In the genomic region with DNA sequence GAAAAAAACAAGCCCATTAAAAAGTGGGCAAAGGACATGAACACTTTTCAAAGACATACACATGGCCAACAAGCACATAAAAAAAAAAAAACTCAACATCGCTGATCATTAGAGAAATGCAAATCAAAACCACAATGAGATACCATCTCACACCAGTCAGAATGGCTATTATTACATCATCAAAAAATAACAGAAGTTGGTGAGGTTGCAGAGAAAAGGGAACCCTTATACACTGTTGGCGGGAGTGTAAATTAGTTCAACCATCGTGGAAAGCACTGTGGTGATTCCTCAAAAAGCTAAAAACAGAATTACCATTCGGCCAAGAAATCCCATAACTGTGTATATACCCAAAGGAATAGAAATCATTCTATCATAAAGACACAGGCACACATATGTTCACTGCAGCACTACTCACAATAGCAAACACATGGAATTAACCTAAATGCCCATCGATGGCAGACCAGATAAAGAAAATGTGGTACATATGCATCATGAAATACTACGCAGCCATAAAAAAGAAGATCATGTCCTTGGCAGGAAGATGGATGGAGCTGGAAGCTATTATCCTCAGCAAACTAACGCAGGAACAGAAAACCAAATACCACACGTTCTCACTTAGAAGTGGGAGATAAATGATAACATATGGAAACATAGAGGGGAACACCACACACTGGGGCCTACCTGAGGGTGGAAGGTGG, we compare ENCODE assay signal across 18 cellular contexts.
"Had no signal": no experiment of that assay in that cellular context is flagged by ENCODE, and none has a peak within 500 bp of the region (broad histone marks: within the 10 kb centered on the region; RNA-seq: fewer than 3 reads in every experiment).

No MANE protein-coding gene starts in this region.

- DNase-seq: activated CD4-positive, alpha-beta T cell treated with anti-CD3 and anti-CD28 coated beads, Interleukin-2, amount 10 ng/mL, durations not matched to agents 7 days and 5 days; activated CD8-positive, alpha-beta memory T cell treated with anti-CD3 and anti-CD28 coated beads, Interleukin-2, amount 50 U/mL, for 48 hours; activated gamma-delta T cell; activated T-cell treated with anti-CD3 and anti-CD28 coated beads, Interleukin-2, amount 50 U/mL, for 72 hours; amniotic stem cell; caudate nucleus; colonic mucosa; hypothalamus; left ventricle myocardium superior; mesenchymal stem cell; natural killer cell; stimulated activated CD4-positive, alpha-beta T cell treated with anti-CD3 and anti-CD28 coated beads, Interleukin-12 subunit alpha, Interleukin-12 subunit beta, amount 100 ng/mL, for 4 hours had no signal

- H3K27ac Mint-ChIP-seq: activated naive CD8-positive, alpha-beta T cell; activated T-cell treated with anti-CD3 and anti-CD28 coated beads, Interleukin-2, amount 50 U/mL, for 72 hours; natural killer cell; stimulated activated effector memory CD8-positive, alpha-beta T cell treated with anti-CD3 and anti-CD28 coated beads, Interleukin-12 subunit alpha, Interleukin-12 subunit beta, amount 100 ng/mL, for 72 hours had no signal

- H3K9me3 Mint-ChIP-seq: natural killer cell; stimulated activated effector memory CD8-positive, alpha-beta T cell treated with anti-CD3 and anti-CD28 coated beads, Interleukin-12 subunit alpha, Interleukin-12 subunit beta, amount 100 ng/mL, for 72 hours had no signal

- H3K27me3 Mint-ChIP-seq: activated CD4-positive, alpha-beta T cell treated with anti-CD3 and anti-CD28 coated beads, Interleukin-2, amount 10 ng/mL, durations not matched to agents 7 days and 5 days; activated naive CD8-positive, alpha-beta T cell had no signal

- H3K4me1 ChIP-seq: colonic mucosa, esophagus muscularis mucosa, parathyroid adenoma had no signal

- H2AFZ ChIP-seq: parathyroid adenoma had no signal

- H3K79me2 ChIP-seq: parathyroid adenoma had no signal

- ATAC-seq: activated T-cell treated with anti-CD3 and anti-CD28 coated beads, Interleukin-2, amount 50 U/mL, for 72 hours; left ventricle myocardium superior; natural killer cell; stimulated activated effector memory CD8-positive, alpha-beta T cell treated with anti-CD3 and anti-CD28 coated beads, Interleukin-12 subunit alpha, Interleukin-12 subunit beta, amount 100 ng/mL, for 72 hours had no signal

- H3K9ac ChIP-seq: parathyroid adenoma had no signal

- H3K4me3 ChIP-seq: colonic mucosa, esophagus muscularis mucosa, thoracic aorta had no signal

- H3K4me1 Mint-ChIP-seq: activated CD4-positive, alpha-beta T cell treated with anti-CD3 and anti-CD28 coated beads, Interleukin-2, amount 10 ng/mL, durations not matched to agents 7 days and 5 days; stimulated activated effector memory CD8-positive, alpha-beta T cell treated with anti-CD3 and anti-CD28 coated beads, Interleukin-12 subunit alpha, Interleukin-12 subunit beta, amount 100 ng/mL, for 72 hours had no signal

- H3K4me3 Mint-ChIP-seq: activated CD4-positive, alpha-beta T cell treated with anti-CD3 and anti-CD28 coated beads, Interleukin-2, amount 10 ng/mL, durations not matched to agents 7 days and 5 days; activated naive CD8-positive, alpha-beta T cell; activated T-cell treated with anti-CD3 and anti-CD28 coated beads, Interleukin-2, amount 50 U/mL, for 72 hours; natural killer cell; stimulated activated effector memory CD8-positive, alpha-beta T cell treated with anti-CD3 and anti-CD28 coated beads, Interleukin-12 subunit alpha, Interleukin-12 subunit beta, amount 100 ng/mL, for 72 hours had no signal

- H3K9me3 ChIP-seq: colonic mucosa, esophagus muscularis mucosa, neutrophil, thoracic aorta had no signal

- H3K27me3 ChIP-seq: colonic mucosa, esophagus muscularis mucosa, neutrophil had no signal

- H3K36me3 ChIP-seq: colonic mucosa, neutrophil, thoracic aorta had no signal

- H3K27ac ChIP-seq: colonic mucosa, esophagus muscularis mucosa, neutrophil, parathyroid adenoma, thoracic aorta had no signal
